15 cellular contexts compared by ENCODE assay signal in genomic region chr4:110898290-110898689, GRCh38.
DNase-seq lines count a peak whose midpoint lies in the region; ATAC-seq and TF ChIP-seq lines count a peak whose summit lies in the region.
"Had no signal": no experiment of that assay in that cellular context is flagged by ENCODE, and none has a peak within 500 bp of the region (broad histone marks: within the 10 kb centered on the region; RNA-seq: fewer than 3 reads in every experiment).

No MANE protein-coding gene starts in this region.

- no peaks in the 10 kb centered on the region for H4K20me1 ChIP-seq in MM.1S (ENCODE audit: insufficient read depth, low read length)

- H3K79me2 ChIP-seq in MM.1S (ENCODE audit: low read length) = no peaks in the 10 kb centered on the region

- intact Hi-C loops in Right ventricle myocardium inferior (cut with DNase I) = no loop called here

- ATAC-seq in GM18517 (IDR thresholded peaks at IDR 0.05; ENCODE audit: unreplicated experiment) (peak; percentile 84), GM21423 (IDR thresholded peaks at IDR 0.05; ENCODE audit: unreplicated experiment) (peak; percentile 90), HG03045 (IDR thresholded peaks at IDR 0.05; ENCODE audit: unreplicated experiment) (peak; percentile 72), HG03039 (IDR thresholded peaks at IDR 0.05; ENCODE audit: unreplicated experiment) (no peak), Right ventricle myocardium inferior (no peak)
- ATAC-seq: effector memory CD8-positive, alpha-beta T cell; heart right ventricle had no signal

- no peak overlapping the region for H3K4me3 ChIP-seq in MM.1S (ENCODE audit: low read length)
- H3K4me3 ChIP-seq: ascending aorta, heart right ventricle had no signal

- no peaks in the 10 kb centered on the region for H3K9me2 ChIP-seq in MM.1S (replicated peaks; ENCODE audit: insufficient read depth, low read length)

- no peaks in the 10 kb centered on the region for H3K27me3 ChIP-seq in MM.1S (replicated peaks; ENCODE audit: insufficient read depth, low read length)
- H3K27me3 ChIP-seq: ascending aorta, heart right ventricle had no signal

- H3K4me1 ChIP-seq in MM.1S (ENCODE audit: low read length) = peaks cover 10% of the 10 kb centered on the region; the same call in 1 of the 2 replicates
- H3K4me1 ChIP-seq: ascending aorta, heart right ventricle had no signal

- no peaks in the 10 kb centered on the region for H3K9me3 ChIP-seq in MM.1S (replicated peaks; ENCODE audit: insufficient read depth, low read length)
- H3K9me3 ChIP-seq: ascending aorta, heart right ventricle had no signal

- H3K4me2 ChIP-seq in MM.1S (ENCODE audit: low read depth, low read length) = peak overlapping the region; percentile 40; the same call in 1 of the 2 replicates

- H3K36me3 ChIP-seq in MM.1S (replicated peaks; ENCODE audit: insufficient read depth, low read length) = no peaks in the 10 kb centered on the region
- H3K36me3 ChIP-seq: ascending aorta, heart right ventricle had no signal

- no peak for TF ChIP-seq CTCF in MM.1S (IDR thresholded peaks at IDR 0.05; ENCODE audit: low read length)

- H3K27ac ChIP-seq in MM.1S (ENCODE audit: low read length) = no peak overlapping the region
- H3K27ac ChIP-seq: ascending aorta, heart right ventricle, RWPE1 had no signal

- H2AFZ ChIP-seq in MM.1S (ENCODE audit: low read length) = no peak overlapping the region

- DNase-seq in MM.1S = peak; percentile 61
- DNase-seq in CD1c-positive myeloid dendritic cell (ENCODE audit: extremely low spot score) = no peak
- no peak for DNase-seq in T-helper 1 cell
- no peak for DNase-seq in Right ventricle myocardium inferior (ENCODE audit: missing footprints)
- DNase-seq: activated T-cell treated with anti-CD3 and anti-CD28 coated beads for 4 hours; effector memory CD8-positive, alpha-beta T cell; HCEC 1CT; heart right ventricle; Kasumi-1 had no signal

- no peak overlapping the region for H3K9ac ChIP-seq in MM.1S (ENCODE audit: low read length)

- 0 out of 2 replicates have a peak, but pooled peaks cover 4% of the 10 kb centered on the region for H3F3A ChIP-seq in MM.1S (ENCODE audit: insufficient read depth, low read length)

Comparison
In these comparisons a context has a peak if more than half of its experiments do, and no peak if none do; other contexts are left out.
1. ATAC-seq: peak in GM18517 (single experiment), GM21423 (single experiment) and HG03045 (single experiment); none in HG03039 (single experiment) and Right ventricle myocardium inferior (single experiment).